Comparison of ENCODE assay signal across 15 cellular contexts in the genomic region with DNA sequence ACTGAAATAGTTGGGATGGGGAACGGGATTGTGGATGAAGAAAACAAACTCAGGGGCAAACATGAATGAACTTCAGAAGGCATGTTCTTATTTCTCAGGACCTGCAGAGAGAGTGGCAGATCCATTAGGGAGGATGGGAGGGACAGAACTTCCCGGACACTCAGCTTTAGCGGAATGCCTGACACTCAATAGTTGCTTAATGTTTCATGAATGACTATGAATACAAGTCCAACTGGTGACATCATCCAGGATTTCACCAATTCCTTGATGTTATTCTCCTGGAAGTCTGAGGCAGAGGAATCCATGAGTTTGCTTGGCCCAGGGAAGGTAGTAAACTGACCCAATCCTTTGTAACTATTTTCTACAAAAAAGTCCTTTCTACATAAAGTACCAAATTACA. TPM values are rescaled to one million over a fixed set of nuclear protein-coding genes. Genes with fewer than 3 reads are reported as not detected.
DNase-seq lines count a peak whose midpoint lies in the region; ATAC-seq and TF ChIP-seq lines count a peak whose summit lies in the region.
"Had no signal": no experiment of that assay in that cellular context is flagged by ENCODE, and none has a peak within 500 bp of the region (broad histone marks: within the 10 kb centered on the region; RNA-seq: fewer than 3 reads in every experiment).

No MANE protein-coding gene starts in this region.

- H3K27ac Mint-ChIP-seq in activated CD8-positive, alpha-beta T cell treated with anti-CD3 and anti-CD28 coated beads for 36 hours, result no peak overlapping the region
- no peak overlapping the region for H3K27ac Mint-ChIP-seq in Calu3 (ENCODE audit: unreplicated experiment)

- no peak overlapping the region for H3K4me3 Mint-ChIP-seq in activated CD8-positive, alpha-beta T cell treated with anti-CD3 and anti-CD28 coated beads for 36 hours
- H3K4me3 Mint-ChIP-seq in Calu3 (ENCODE audit: low read depth, unreplicated experiment), result no peak overlapping the region

- TF ChIP-seq CTCF in AG09309 (IDR thresholded peaks at IDR 0.05; ENCODE audit: control insufficient read depth, insufficient read depth, low read depth, low read length, missing control alignments) (no peak), astrocyte of the spinal cord (IDR thresholded peaks at IDR 0.05; ENCODE audit: low read depth, low read length) (no peak), Calu3 (IDR thresholded peaks at IDR 0.05; ENCODE audit: unreplicated experiment) (no peak)
- no peak for TF ChIP-seq CTCF in activated CD8-positive, alpha-beta T cell treated with anti-CD3 and anti-CD28 coated beads for 36 hours (IDR thresholded peaks at IDR 0.05)

- no peak overlapping the region for H3K4me3 ChIP-seq in AG09309 (ENCODE audit: control insufficient read depth, low read depth, low read length)
- H3K4me3 ChIP-seq in astrocyte of the spinal cord (ENCODE audit: low read depth, low read length), result no peak overlapping the region

- no peaks in the 10 kb centered on the region for H3K4me1 Mint-ChIP-seq in activated CD8-positive, alpha-beta T cell treated with anti-CD3 and anti-CD28 coated beads for 36 hours (ENCODE audit: low read depth)
- H3K4me1 Mint-ChIP-seq in Calu3 (ENCODE audit: low read depth, unreplicated experiment), result no peaks in the 10 kb centered on the region

- in situ Hi-C loops in astrocyte of the spinal cord (cut with HindIII; ENCODE audit: low sequenced_read_pairs), result no loop called here

- peaks cover 4% of the 10 kb centered on the region for H3K27me3 Mint-ChIP-seq in activated CD8-positive, alpha-beta T cell treated with anti-CD3 and anti-CD28 coated beads for 36 hours
- H3K27me3 Mint-ChIP-seq in Calu3 (ENCODE audit: unreplicated experiment), result peaks cover 36% of the 10 kb centered on the region

- DNase-seq in AG09309 (ENCODE audit: low read depth), result peak; percentile 88
- peak; percentile 71 for DNase-seq in HT1080 (ENCODE audit: low read depth)
- peak; percentile 74 for DNase-seq in astrocyte of the spinal cord (ENCODE audit: low read depth, low spot score)
- peak; percentile 91 for DNase-seq in iris pigment epithelial cell (ENCODE audit: low read depth)
- no peak for DNase-seq in NCI-H524 treated with DMSO at 0.1 percent for 48 hours (lab: John Stamatoyannopoulos, UW)
- DNase-seq in activated CD8-positive, alpha-beta T cell treated with anti-CD3 and anti-CD28 coated beads for 36 hours, result no peak
- DNase-seq in cerebellum (ENCODE audit: low spot score), result no peak
- no peak for DNase-seq in Calu3
- DNase-seq: activated CD4-positive, alpha-beta T cell treated with anti-CD3 and anti-CD28 coated beads, Interleukin-2, amount 50 U/mL, for 4 hours; BE2C; Karpas-422; stimulated activated CD4-positive, alpha-beta T cell treated with anti-CD3 and anti-CD28 coated beads, Interleukin-1b, Interleukin-23, amount 100 ng/mL, for 48 hours had no signal

- H3K9me3 Mint-ChIP-seq in activated CD8-positive, alpha-beta T cell treated with anti-CD3 and anti-CD28 coated beads for 36 hours, result no peaks in the 10 kb centered on the region
- no peaks in the 10 kb centered on the region for H3K9me3 Mint-ChIP-seq in Calu3 (ENCODE audit: low read depth, unreplicated experiment)

- POLR2A ChIA-PET in activated CD8-positive, alpha-beta T cell treated with anti-CD3 and anti-CD28 coated beads for 36 hours (lab: Charles Lee), result no interaction called here

- no peaks in the 10 kb centered on the region for H3K36me3 Mint-ChIP-seq in activated CD8-positive, alpha-beta T cell treated with anti-CD3 and anti-CD28 coated beads for 36 hours (ENCODE audit: low read depth)
- no peaks in the 10 kb centered on the region for H3K36me3 Mint-ChIP-seq in Calu3 (ENCODE audit: insufficient read depth, unreplicated experiment)

- no peak for ATAC-seq in activated CD8-positive, alpha-beta T cell treated with anti-CD3 and anti-CD28 coated beads for 36 hours

- intact Hi-C loops in activated CD8-positive, alpha-beta T cell treated with anti-CD3 and anti-CD28 coated beads for 36 hours (cut with micrococcal nuclease), result no loop called here
- intact Hi-C loops in Calu3 (cut with micrococcal nuclease; ENCODE audit: unreplicated experiment), result no loop called here

- CTCF ChIA-PET in activated CD8-positive, alpha-beta T cell treated with anti-CD3 and anti-CD28 coated beads for 36 hours (lab: Charles Lee), result interaction anchor here (2.5 kb wide), 1 partner anchor 9 kb away, joined by 12 read pairs; no protein-coding TSS in a partner anchor
- CTCF ChIA-PET in Calu3 (lab: Charles Lee), result no interaction called here

- BruUV-seq in Calu3 (replicated peaks; lab: Mats Ljungman, UMichigan), result no TSS peak

RNA-seq across cellular contexts. Expression of gene LRRC10, which starts 37.8 kb away (rescaled TPM):
- total RNA-seq in HT1080 (2014; rRNA removed; shearing (Covaris generic)), result not detected in 2 replicates
- polyA plus RNA-seq in HT1080 (2015; cell fraction: cytosol; rRNA removed), result not detected in 2 replicates
- polyA plus RNA-seq in HT1080 (2015; cell fraction: nucleus; rRNA removed), result not detected in 2 replicates
- not detected for total RNA-seq in activated CD8-positive, alpha-beta T cell treated with anti-CD3 and anti-CD28 coated beads for 36 hours
- total RNA-seq in cerebellum (not detected), Calu3 (2022) (not detected in 2 replicates)
- total RNA-seq: OCI-LY7; posterior vena cava; T-helper 1 cell treated with Interleukin-12 subunit alpha and Interleukin-12 subunit beta and Interleukin-4 antibody, amounts not matched to agents 30 ng/mL and 1 ng/mL, for 36 hours had no signal

RNA-seq across cellular contexts. Expression of gene BEST3, which starts 50.6 kb away (rescaled TPM):
- 1.6 and 2.9 TPM in 2 replicates for total RNA-seq in HT1080 (2014; rRNA removed; shearing (Covaris generic))
- 1.9 and 5.5 TPM in 2 replicates for polyA plus RNA-seq in HT1080 (2015; cell fraction: cytosol; rRNA removed)
- polyA plus RNA-seq in HT1080 (2015; cell fraction: nucleus; rRNA removed), result 1.3 and 4.9 TPM in 2 replicates
- not detected for total RNA-seq in activated CD8-positive, alpha-beta T cell treated with anti-CD3 and anti-CD28 coated beads for 36 hours
- 0.18 TPM for total RNA-seq in cerebellum
- total RNA-seq in Calu3 (2022), result 0.88 and 1.1 TPM in 2 replicates
- total RNA-seq: posterior vena cava; T-helper 1 cell treated with Interleukin-12 subunit alpha and Interleukin-12 subunit beta and Interleukin-4 antibody, amounts not matched to agents 30 ng/mL and 1 ng/mL, for 36 hours had no signal

Comparison
In these comparisons a context has a peak if more than half of its experiments do, and no peak if none do; other contexts are left out.
1. DNase-seq: peak in AG09309 (single experiment), HT1080 (single experiment), astrocyte of the spinal cord (single experiment) and iris pigment epithelial cell (single experiment); none in NCI-H524 treated with DMSO at 0.1 percent for 48 hours (single experiment), activated CD8-positive, alpha-beta T cell treated with anti-CD3 and anti-CD28 coated beads for 36 hours (single experiment), cerebellum (single experiment) and Calu3 (single experiment).